Comparison of ENCODE assay signal across 22 cellular contexts in genomic region chr13:25802579-25802978, GRCh38.
DNase-seq lines count a peak whose midpoint lies in the region; ATAC-seq and TF ChIP-seq lines count a peak whose summit lies in the region.
"Had no signal": no experiment of that assay in that cellular context is flagged by ENCODE, and none has a peak within 500 bp of the region (broad histone marks: within the 10 kb centered on the region; RNA-seq: fewer than 3 reads in every experiment).

No MANE protein-coding gene starts in this region.

- TF ChIP-seq CTCF in HL-60 (IDR thresholded peaks at IDR 0.05; ENCODE audit: insufficient read depth, low read length) (no peak), NB4 (IDR thresholded peaks at IDR 0.05; ENCODE audit: low read depth, low read length) (no peak), OCI-LY3 (IDR thresholded peaks at IDR 0.05; ENCODE audit: low read depth, low read length) (no peak), mucosa of descending colon (IDR thresholded peaks at IDR 0.05) (no peak)

- H3K36me3 Mint-ChIP-seq in stimulated activated naive B cell treated with anti-CD40 and anti-IgM and Interleukin-4, amounts not matched to agents 10 μg/mL and 1 μg/mL and 100 μg/mL, for 72 hours, result no peaks in the 10 kb centered on the region
- H3K36me3 Mint-ChIP-seq: IgD-negative memory B cell had no signal

- H3K36me3 ChIP-seq in OCI-LY3 (replicated peaks; ENCODE audit: low read depth, low read length) (peaks cover 32% of the 10 kb centered on the region), mucosa of descending colon (ENCODE audit: low read depth) (no peaks in the 10 kb centered on the region)
- H3K36me3 ChIP-seq: HAP-1 had no signal

- H3K4me2 ChIP-seq in OCI-LY3 (ENCODE audit: low read length), result peak overlapping the region; percentile 6; the same call in 1 of the 2 replicates

- peaks cover 0 to 1% of the 10 kb centered on the region in 2 donors for H3K9me3 Mint-ChIP-seq in stimulated activated naive B cell treated with anti-CD40 and anti-IgM and Interleukin-4, amounts not matched to agents 10 μg/mL and 1 μg/mL and 100 μg/mL, for 72 hours

- intact Hi-C loops in sciatic nerve (cut with DNase I), result no loop called here
- intact Hi-C loops in mucosa of descending colon (cut with DNase I, micrococcal nuclease), result no loop called here

- peaks cover 42% of the 10 kb centered on the region for H3K9me3 ChIP-seq in OCI-LY3 (ENCODE audit: insufficient read depth, low read length)
- H3K9me3 ChIP-seq in mucosa of descending colon, result no peaks in the 10 kb centered on the region
- H3K9me3 ChIP-seq: HAP-1 had no signal

- no peak overlapping the region for H2AFZ ChIP-seq in OCI-LY3 (ENCODE audit: low read depth, low read length)

- H3K9ac ChIP-seq in OCI-LY3 (ENCODE audit: low read length), result no peak overlapping the region

- TF ChIP-seq POLR2A in NB4 (IDR thresholded peaks at IDR 0.05; ENCODE audit: extremely low read depth, insufficient read length), result no peak

- DNase-seq in HL-60 (ENCODE audit: low read depth in 1 of 2, low spot score in 1 of 2) (peak; percentile 75 to 99), NB4 (ENCODE audit: low read depth) (peak; percentile 88), sciatic nerve (ENCODE audit: low spot score) (no peak), mucosa of descending colon (no peak)
- no peak for DNase-seq in stimulated activated naive B cell treated with anti-CD40 and anti-IgM and Interleukin-4, amounts not matched to agents 10 μg/mL and 1 μg/mL and 100 μg/mL, for 72 hours
- DNase-seq: CD4-positive, alpha-beta T cell; COR-L47; DMS79; Karpas-422; NCI-H1092 treated with DMSO at 0.1 percent for 48 hours; NCI-H1436 treated with DMSO at 0.1 percent for 48 hours; NCI-H2029; NCI-H2227 treated with DMSO at 0.1 percent for 48 hours; NCI-H510A; SHP77 treated with DMSO at 0.1 percent for 48 hours; T-helper 1 cell had no signal

- peaks cover 2 to 11% of the 10 kb centered on the region in 2 donors for H3K4me1 Mint-ChIP-seq in stimulated activated naive B cell treated with anti-CD40 and anti-IgM and Interleukin-4, amounts not matched to agents 10 μg/mL and 1 μg/mL and 100 μg/mL, for 72 hours
- H3K4me1 Mint-ChIP-seq: IgD-negative memory B cell had no signal

- no peak overlapping the region for H3K4me3 Mint-ChIP-seq in stimulated activated naive B cell treated with anti-CD40 and anti-IgM and Interleukin-4, amounts not matched to agents 10 μg/mL and 1 μg/mL and 100 μg/mL, for 72 hours
- H3K4me3 Mint-ChIP-seq: CD4-positive, alpha-beta T cell; IgD-negative memory B cell had no signal

- H3K79me2 ChIP-seq in OCI-LY3 (ENCODE audit: low read length), result no peaks in the 10 kb centered on the region

- H3K27ac ChIP-seq in HL-60 (replicated peaks) (peak overlapping the region; percentile 79), OCI-LY3 (ENCODE audit: low read length) (no peak overlapping the region)
- H3K27ac ChIP-seq: RWPE1 had no signal

- no peaks in the 10 kb centered on the region for H3K27me3 ChIP-seq in HL-60 (ENCODE audit: insufficient read depth, poor library complexity, severe bottlenecking)
- H3K27me3 ChIP-seq in OCI-LY3 (ENCODE audit: low read depth, low read length), result no peaks in the 10 kb centered on the region

- H3K27me3 Mint-ChIP-seq in stimulated activated naive B cell treated with anti-CD40 and anti-IgM and Interleukin-4, amounts not matched to agents 10 μg/mL and 1 μg/mL and 100 μg/mL, for 72 hours, result no peaks in the 10 kb centered on the region
- H3K27me3 Mint-ChIP-seq: IgD-negative memory B cell had no signal

- H3K4me1 ChIP-seq in OCI-LY3 (ENCODE audit: low read length), result peaks cover 31% of the 10 kb centered on the region
- H3K4me1 ChIP-seq in mucosa of descending colon (ENCODE audit: low read depth), result peaks cover 4% of the 10 kb centered on the region
- H3K4me1 ChIP-seq: HAP-1 had no signal

- no peak overlapping the region for H3K27ac Mint-ChIP-seq in stimulated activated naive B cell treated with anti-CD40 and anti-IgM and Interleukin-4, amounts not matched to agents 10 μg/mL and 1 μg/mL and 100 μg/mL, for 72 hours
- H3K27ac Mint-ChIP-seq: CD4-positive, alpha-beta T cell; IgD-negative memory B cell had no signal

- H4K20me1 ChIP-seq in OCI-LY3 (ENCODE audit: insufficient read depth, low read length), result no peaks in the 10 kb centered on the region

- ATAC-seq in stimulated activated naive B cell treated with anti-CD40 and anti-IgM and Interleukin-4, amounts not matched to agents 10 μg/mL and 1 μg/mL and 100 μg/mL, for 72 hours (replicated peaks), result peak; percentile 26 to 45
- no peak for ATAC-seq in sciatic nerve
- ATAC-seq in mucosa of descending colon, result no peak
- no peak for ATAC-seq in HG02610 (IDR thresholded peaks at IDR 0.05; ENCODE audit: unreplicated experiment)
- ATAC-seq: SK-N-SH treated with all-trans-retinoic acid at 6 μM for 48 hours had no signal

- no peak overlapping the region for H3K4me3 ChIP-seq in HL-60 (replicated peaks; ENCODE audit: insufficient read depth, low read length)
- H3K4me3 ChIP-seq in NB4 (ENCODE audit: low read depth, low read length), result no peak overlapping the region
- no peak overlapping the region for H3K4me3 ChIP-seq in OCI-LY3 (ENCODE audit: low read length)
- no peak overlapping the region for H3K4me3 ChIP-seq in mucosa of descending colon
- H3K4me3 ChIP-seq: HAP-1 had no signal

Comparison
In these comparisons a context has a peak if more than half of its experiments do, and no peak if none do; other contexts are left out.
1. DNase-seq: peak in HL-60 (2 of 2) and NB4 (single experiment); none in stimulated activated naive B cell treated with anti-CD40 and anti-IgM and Interleukin-4, amounts not matched to agents 10 μg/mL and 1 μg/mL and 100 μg/mL, for 72 hours (single experiment), sciatic nerve (single experiment) and mucosa of descending colon (0 of 3).
2. ATAC-seq: peak in stimulated activated naive B cell treated with anti-CD40 and anti-IgM and Interleukin-4, amounts not matched to agents 10 μg/mL and 1 μg/mL and 100 μg/mL, for 72 hours (2 of 2); none in sciatic nerve (single experiment), mucosa of descending colon (single experiment) and HG02610 (single experiment).